8 cellular contexts compared by ENCODE assay signal in the genomic region with DNA sequence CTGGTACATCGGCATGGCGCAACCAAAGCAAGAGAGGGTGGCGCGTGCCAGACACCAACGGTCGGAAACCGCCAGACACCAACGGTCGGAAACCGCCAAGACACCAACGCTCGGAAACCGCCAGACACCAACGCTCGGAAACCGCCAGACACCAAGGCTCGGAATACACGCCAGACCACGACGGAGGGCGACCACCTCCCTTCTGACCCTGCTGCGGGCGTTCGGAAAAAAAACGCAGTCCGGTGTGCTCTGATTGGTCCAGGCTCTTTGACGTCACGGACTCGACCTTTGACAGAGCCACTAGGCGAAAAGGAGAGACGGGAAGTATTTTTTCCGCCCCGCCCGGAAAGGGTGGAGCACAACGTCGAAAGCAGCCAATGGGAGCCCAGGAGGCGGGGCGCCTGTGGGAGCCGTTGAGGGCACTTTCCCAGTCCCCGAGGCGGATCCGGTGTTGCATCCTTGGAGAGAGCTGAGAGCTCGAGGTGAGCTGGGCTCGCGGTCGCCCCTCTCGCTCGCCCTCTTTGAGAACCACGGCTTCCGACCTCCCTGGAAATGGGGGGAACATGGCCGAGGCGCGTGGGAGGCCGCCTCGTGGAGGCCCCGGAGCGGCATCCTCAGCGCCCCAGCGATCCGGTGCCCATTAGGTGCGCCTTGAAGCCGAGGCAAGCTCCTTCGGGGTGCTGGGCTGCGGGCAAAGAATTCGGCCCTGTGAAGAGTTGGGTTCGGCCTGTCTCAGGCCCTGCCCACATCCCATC. TPM values are rescaled to one million over a fixed set of nuclear protein-coding genes. Genes with fewer than 3 reads are reported as not detected.
DNase-seq lines count a peak whose midpoint lies in the region; ATAC-seq, FAIRE-seq and TF ChIP-seq lines count a peak whose summit lies in the region.
"Not testable (repeated sequence)": the region's sequence is repeated elsewhere in the genome, so short reads cannot be mapped to it uniquely, and the experiment has no call there.

No MANE protein-coding gene starts in this region.

- not testable (repeated sequence) for H3K9me3 Mint-ChIP-seq in Calu3 (ENCODE audit: low read depth, unreplicated experiment)

- peak; percentile 75 for DNase-seq in Calu3
- peak; percentile 74 for DNase-seq in amniotic epithelial cell (ENCODE audit: low read depth)
- DNase-seq in Right ventricle myocardium superior = peak; percentile 92
- DNase-seq in neuronal stem cell (ENCODE audit: low spot score) = peak; percentile 91
- DNase-seq in stimulated activated CD8-positive, alpha-beta memory T cell treated with anti-CD3 and anti-CD28 coated beads, Interleukin-4, amount 100 ng/mL, for 4 hours (ENCODE audit: low read depth in 2 of 2, low spot score in 1 of 2) = peak; percentile 77 to 86

- not testable (repeated sequence) for H3K27me3 Mint-ChIP-seq in Calu3 (ENCODE audit: unreplicated experiment)

- not testable (repeated sequence) for H3K4ac ChIP-seq in neuronal stem cell (ENCODE audit: low read length)

- ATAC-seq in GM21526 (IDR thresholded peaks at IDR 0.05; ENCODE audit: low FRiP score, unreplicated experiment) (peak; percentile 88), HG03469 (IDR thresholded peaks at IDR 0.05; ENCODE audit: unreplicated experiment) (peak; percentile 66), Right ventricle myocardium superior (ENCODE audit: poor library complexity) (peak; percentile 98)

- peak overlapping the region; percentile 70 for H3K9ac ChIP-seq in neuronal stem cell (ENCODE audit: low read depth, low read length, poor library complexity)

- not testable (repeated sequence) for H3K4me1 ChIP-seq in neuronal stem cell (ENCODE audit: control insufficient read depth in 2 of 2, insufficient read depth in 1 of 2, low read depth in 1 of 2, low read length in 2 of 2)

- H3K14ac ChIP-seq in neuronal stem cell (ENCODE audit: low read length) = not testable (repeated sequence)

- peak overlapping the region; percentile 93 for H3K18ac ChIP-seq in neuronal stem cell (ENCODE audit: low read length)

- FAIRE-seq in TTC549 (lab: Jason Lieb, UNC) = peak; percentile 26

- H2BK15ac ChIP-seq in neuronal stem cell (ENCODE audit: low read length) = not testable (repeated sequence)

- H3K4me2 ChIP-seq in neuronal stem cell (ENCODE audit: insufficient read depth, low read length, poor library complexity, severe bottlenecking) = peak overlapping the region; percentile 45

- H3K27me3 ChIP-seq in neuronal stem cell (ENCODE audit: control insufficient read depth in 3 of 3, insufficient read depth in 3 of 3, low read depth in 1 of 3, low read length in 3 of 3) = not testable (repeated sequence)

- not testable (repeated sequence) for H3K9me3 ChIP-seq in neuronal stem cell (replicated peaks in 1 of 2; ENCODE audit: control insufficient read depth in 2 of 2, insufficient read depth in 1 of 2, low read depth in 1 of 2, low read length in 2 of 2)

- not testable (repeated sequence) for H3K36me3 Mint-ChIP-seq in Calu3 (ENCODE audit: insufficient read depth, unreplicated experiment)

- CTCF ChIA-PET in Calu3 (lab: Charles Lee) = not testable (repeated sequence)

- not testable (repeated sequence) for TF ChIP-seq CTCF in Calu3 (IDR thresholded peaks at IDR 0.05; ENCODE audit: unreplicated experiment)

- H3K4me1 Mint-ChIP-seq in Calu3 (ENCODE audit: low read depth, unreplicated experiment) = not testable (repeated sequence)

- peak overlapping the region; percentile 85 for H2AFZ ChIP-seq in neuronal stem cell (ENCODE audit: low read length)

- peak overlapping the region; percentile 85 for H3K4me3 Mint-ChIP-seq in Calu3 (ENCODE audit: low read depth, unreplicated experiment)

- not testable (repeated sequence) for H4K8ac ChIP-seq in neuronal stem cell (ENCODE audit: low read depth, low read length)

- not testable (repeated sequence) for H3K23ac ChIP-seq in neuronal stem cell (ENCODE audit: low read depth, low read length, poor library complexity)

- H3K36me3 ChIP-seq in neuronal stem cell (replicated peaks in 1 of 2; ENCODE audit: control insufficient read depth in 2 of 2, insufficient read depth in 2 of 2, low read length in 2 of 2) = not testable (repeated sequence)

- H3K4me3 ChIP-seq in neuronal stem cell (ENCODE audit: low read length in 2 of 2) = peak overlapping the region; percentile 59 to 82

- not testable (repeated sequence) for H2BK5ac ChIP-seq in neuronal stem cell (ENCODE audit: low read length)

- not testable (repeated sequence) for H4K91ac ChIP-seq in neuronal stem cell (ENCODE audit: low read depth, low read length, poor library complexity)

- peak overlapping the region; percentile 82 for H3K27ac ChIP-seq in neuronal stem cell (replicated peaks; ENCODE audit: low read length)

- peak overlapping the region; percentile 98 for H3K27ac Mint-ChIP-seq in Calu3 (ENCODE audit: unreplicated experiment)

- H2BK120ac ChIP-seq in neuronal stem cell (ENCODE audit: low read depth, low read length) = not testable (repeated sequence)

- not testable (repeated sequence) for H3K79me1 ChIP-seq in neuronal stem cell (ENCODE audit: low read depth, low read length)

- H2AK5ac ChIP-seq in neuronal stem cell (ENCODE audit: low read depth, low read length) = not testable (repeated sequence)

- WGBS in neuronal stem cell (ENCODE audit: extremely low coverage in 2 of 2, insufficient read length in 2 of 2, insufficient replicate concordance in 1 of 2), 2 donors = no CpG with 5 or more reads among the region's 66 CpGs

- intact Hi-C loops in Calu3 (cut with micrococcal nuclease; ENCODE audit: unreplicated experiment); Right ventricle myocardium superior (cut with DNase I): not testable (repeated sequence)

- H2BK12ac ChIP-seq in neuronal stem cell (ENCODE audit: low read length) = not testable (repeated sequence)

- not testable (repeated sequence) for BruUV-seq in Calu3 (replicated peaks; lab: Mats Ljungman, UMichigan)

RNA-seq across cellular contexts. Expression of a gene that starts 23.7 kb away (rescaled TPM):
- total RNA-seq in Calu3 (2022) = not detected in 2 replicates
- total RNA-seq in Right ventricle myocardium superior = not detected
- not detected for polyA plus RNA-seq in neuronal stem cell (2013, experiment 1 of 2)
- not detected for polyA plus RNA-seq in neuronal stem cell (2013, experiment 2 of 2)

RNA-seq across cellular contexts. Expression of a gene that starts 36.6 kb away (rescaled TPM):
- total RNA-seq in Calu3 (2022) (0.33 TPM in 1 of 2 replicates, not detected in the other), Right ventricle myocardium superior (0.78 TPM)
- polyA plus RNA-seq in neuronal stem cell (2013, experiment 1 of 2) = 0.22 TPM
- polyA plus RNA-seq in neuronal stem cell (2013, experiment 2 of 2) = 0.39 TPM

RNA-seq across cellular contexts. Expression of a gene that starts 51.8 kb away (rescaled TPM):
- total RNA-seq in Calu3 (2022) = not detected in 2 replicates
- total RNA-seq in Right ventricle myocardium superior = not detected
- polyA plus RNA-seq in neuronal stem cell (2013, experiment 1 of 2) = not detected
- not detected for polyA plus RNA-seq in neuronal stem cell (2013, experiment 2 of 2)

Comparison
In these comparisons a context has a peak if more than half of its experiments do, and no peak if none do; other contexts are left out.
1. Peak in every context shown above with its lines: DNase-seq, ATAC-seq, H3K4me3 ChIP-seq and H3K27ac ChIP-seq.